In genomic region chr3:10213156-10213792, GRCh38 we compare ENCODE assay signal across 21 cellular contexts. TPM values are rescaled to one million over a fixed set of nuclear protein-coding genes. Genes with fewer than 3 reads are reported as not detected.
DNase-seq lines count a peak whose midpoint lies in the region; ATAC-seq, FAIRE-seq and TF ChIP-seq lines count a peak whose summit lies in the region.
"Had no signal": no experiment of that assay in that cellular context is flagged by ENCODE, and none has a peak within 500 bp of the region (broad histone marks: within the 10 kb centered on the region; RNA-seq: fewer than 3 reads in every experiment).

No MANE protein-coding gene starts in this region.

- peaks cover 10% of the 10 kb centered on the region for H3K9me3 Mint-ChIP-seq in memory B cell
- H3K9me3 Mint-ChIP-seq: neural crest cell had no signal

- no peaks in the 10 kb centered on the region for H3K4me1 ChIP-seq in Peyer's patch
- H3K4me1 ChIP-seq: heart right ventricle, left ventricle myocardium inferior, prostate gland had no signal

- FAIRE-seq in H54 (lab: Jason Lieb, UNC), result no peak
- FAIRE-seq: HTR-8/SVneo had no signal

- peaks cover 39% of the 10 kb centered on the region for H3K36me3 Mint-ChIP-seq in memory B cell

- no peaks in the 10 kb centered on the region for H3K27me3 ChIP-seq in Peyer's patch
- H3K27me3 ChIP-seq: heart right ventricle had no signal

- H3K4me1 Mint-ChIP-seq in memory B cell, result peaks cover 18% of the 10 kb centered on the region
- H3K4me1 Mint-ChIP-seq: endodermal cell, neural crest cell had no signal

- H3K27me3 Mint-ChIP-seq in memory B cell, result no peaks in the 10 kb centered on the region
- H3K27me3 Mint-ChIP-seq: activated naive CD4-positive, alpha-beta T cell treated with anti-CD3 and anti-CD28 coated beads, Interleukin-2, amount 10 ng/mL, durations not matched to agents 7 days and 5 days had no signal

- peaks cover 0 to 3% (median 0%) of the 10 kb centered on the region in 4 donors for H3K9me3 ChIP-seq in Peyer's patch
- H3K9me3 ChIP-seq: prostate gland had no signal

- H3K4me3 ChIP-seq in Peyer's patch, result no peak overlapping the region
- H3K4me3 ChIP-seq: heart right ventricle, left ventricle myocardium inferior, prostate gland, skin epidermis had no signal

- H3K27ac ChIP-seq in Peyer's patch, result peak overlapping the region in 1 of 4 donors; percentile 60
- H3K27ac ChIP-seq: left ventricle myocardium inferior, prostate gland, skin epidermis had no signal

- TF ChIP-seq POLR2A in Peyer's patch (IDR thresholded peaks at IDR 0.05) (no peak), H54 (IDR thresholded peaks at IDR 0.05; ENCODE audit: low read depth, low read length) (no peak)

- peak overlapping the region; percentile 92 for H3K27ac Mint-ChIP-seq in memory B cell
- H3K27ac Mint-ChIP-seq: activated naive CD4-positive, alpha-beta T cell treated with anti-CD3 and anti-CD28 coated beads, Interleukin-2, amount 10 ng/mL, durations not matched to agents 7 days and 5 days; endodermal cell had no signal

- peaks cover 0 to 29% (median 0%) of the 10 kb centered on the region in 3 donors for H3K36me3 ChIP-seq in Peyer's patch
- H3K36me3 ChIP-seq: prostate gland had no signal

- TF ChIP-seq CTCF in Peyer's patch (IDR thresholded peaks at IDR 0.05), result no peak

- H3K4me3 Mint-ChIP-seq in memory B cell, result no peak overlapping the region
- H3K4me3 Mint-ChIP-seq: activated naive CD4-positive, alpha-beta T cell treated with anti-CD3 and anti-CD28 coated beads, Interleukin-2, amount 10 ng/mL, durations not matched to agents 7 days and 5 days; endodermal cell; neural crest cell had no signal

- DNase-seq in activated CD4-positive, CD25-positive, alpha-beta regulatory T cell treated with anti-CD3 and anti-CD28 coated beads, Interleukin-2, amount 50 U/mL, for 72 hours, result no peak
- DNase-seq in Peyer's patch (peak in 2 of 3 donors; percentile 55 to 64), memory B cell (ENCODE audit: low spot score in 2 of 2) (peak in 1 of 2 donors; percentile 33), H54 (ENCODE audit: insufficient read length, low spot score) (no peak), pons (ENCODE audit: low spot score) (no peak)
- DNase-seq: activated CD4-positive, alpha-beta T cell treated with anti-CD3 and anti-CD28 coated beads for 4 hours; activated naive CD4-positive, alpha-beta T cell treated with anti-CD3 and anti-CD28 coated beads, Interleukin-2, amount 10 ng/mL, durations not matched to agents 7 days and 5 days; endodermal cell; heart right ventricle; left ventricle myocardium inferior; NCI-H1436; NCI-H2171; NCI-H526; T-helper 9 cell had no signal

- peak; percentile 38 to 67 for ATAC-seq in activated CD4-positive, CD25-positive, alpha-beta regulatory T cell treated with anti-CD3 and anti-CD28 coated beads, Interleukin-2, amount 50 U/mL, for 24 hours
- ATAC-seq in GM21825 (IDR thresholded peaks at IDR 0.05; ENCODE audit: unreplicated experiment), result peak; percentile 52
- ATAC-seq in memory B cell (ENCODE audit: low read depth), result peak; percentile 89
- ATAC-seq in HG02763 (IDR thresholded peaks at IDR 0.05; ENCODE audit: unreplicated experiment), result no peak

RNA-seq across cellular contexts. Expression of gene TATDN2, which starts 35.0 kb away (rescaled TPM):
- 10 to 100 TPM; 30.3 to 52.8 (median 36.9) TPM for total RNA-seq in Peyer's patch

RNA-seq across cellular contexts. Expression of gene IRAK2, which starts 48.6 kb away (rescaled TPM):
- 10 to 100 TPM in 3 of 4 donors, 1 to 10 TPM in 1; 9.1 to 17.3 (median 11.0) TPM for total RNA-seq in Peyer's patch

Comparison
In these comparisons a context has a peak if more than half of its experiments do, and no peak if none do; other contexts are left out.
1. DNase-seq: peak in Peyer's patch (2 of 3); none in activated CD4-positive, CD25-positive, alpha-beta regulatory T cell treated with anti-CD3 and anti-CD28 coated beads, Interleukin-2, amount 50 U/mL, for 72 hours (single experiment), H54 (single experiment) and pons (single experiment).